ENCODE assay signal across 2 cellular contexts in the genomic region with DNA sequence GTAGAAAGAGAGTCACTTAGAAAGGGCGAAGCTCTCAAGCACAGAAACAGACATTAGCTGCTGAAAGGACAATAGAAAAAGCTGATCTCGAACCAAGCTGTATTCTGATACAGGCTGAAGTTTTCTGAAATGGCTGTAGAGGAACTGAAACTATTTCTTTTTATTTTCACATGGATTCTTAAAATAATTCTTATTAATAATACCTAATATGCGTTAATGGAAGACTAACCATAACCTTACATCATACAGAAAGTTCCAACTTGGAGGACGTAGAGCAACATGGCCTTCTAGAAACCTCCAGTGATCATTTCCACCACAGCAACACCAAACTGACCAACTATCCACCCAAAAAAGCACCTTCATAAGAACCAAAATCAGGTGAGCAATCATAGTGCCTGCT.
TF ChIP-seq lines count a peak whose summit lies in the region.

No MANE protein-coding gene starts in this region.

TF ChIP-seq in GM23338, 12 proteins besides CTCF, POLR2A, EP300 and RAD21 (continued from another document and continues in another):
- TF ChIP-seq, protein P1, sequence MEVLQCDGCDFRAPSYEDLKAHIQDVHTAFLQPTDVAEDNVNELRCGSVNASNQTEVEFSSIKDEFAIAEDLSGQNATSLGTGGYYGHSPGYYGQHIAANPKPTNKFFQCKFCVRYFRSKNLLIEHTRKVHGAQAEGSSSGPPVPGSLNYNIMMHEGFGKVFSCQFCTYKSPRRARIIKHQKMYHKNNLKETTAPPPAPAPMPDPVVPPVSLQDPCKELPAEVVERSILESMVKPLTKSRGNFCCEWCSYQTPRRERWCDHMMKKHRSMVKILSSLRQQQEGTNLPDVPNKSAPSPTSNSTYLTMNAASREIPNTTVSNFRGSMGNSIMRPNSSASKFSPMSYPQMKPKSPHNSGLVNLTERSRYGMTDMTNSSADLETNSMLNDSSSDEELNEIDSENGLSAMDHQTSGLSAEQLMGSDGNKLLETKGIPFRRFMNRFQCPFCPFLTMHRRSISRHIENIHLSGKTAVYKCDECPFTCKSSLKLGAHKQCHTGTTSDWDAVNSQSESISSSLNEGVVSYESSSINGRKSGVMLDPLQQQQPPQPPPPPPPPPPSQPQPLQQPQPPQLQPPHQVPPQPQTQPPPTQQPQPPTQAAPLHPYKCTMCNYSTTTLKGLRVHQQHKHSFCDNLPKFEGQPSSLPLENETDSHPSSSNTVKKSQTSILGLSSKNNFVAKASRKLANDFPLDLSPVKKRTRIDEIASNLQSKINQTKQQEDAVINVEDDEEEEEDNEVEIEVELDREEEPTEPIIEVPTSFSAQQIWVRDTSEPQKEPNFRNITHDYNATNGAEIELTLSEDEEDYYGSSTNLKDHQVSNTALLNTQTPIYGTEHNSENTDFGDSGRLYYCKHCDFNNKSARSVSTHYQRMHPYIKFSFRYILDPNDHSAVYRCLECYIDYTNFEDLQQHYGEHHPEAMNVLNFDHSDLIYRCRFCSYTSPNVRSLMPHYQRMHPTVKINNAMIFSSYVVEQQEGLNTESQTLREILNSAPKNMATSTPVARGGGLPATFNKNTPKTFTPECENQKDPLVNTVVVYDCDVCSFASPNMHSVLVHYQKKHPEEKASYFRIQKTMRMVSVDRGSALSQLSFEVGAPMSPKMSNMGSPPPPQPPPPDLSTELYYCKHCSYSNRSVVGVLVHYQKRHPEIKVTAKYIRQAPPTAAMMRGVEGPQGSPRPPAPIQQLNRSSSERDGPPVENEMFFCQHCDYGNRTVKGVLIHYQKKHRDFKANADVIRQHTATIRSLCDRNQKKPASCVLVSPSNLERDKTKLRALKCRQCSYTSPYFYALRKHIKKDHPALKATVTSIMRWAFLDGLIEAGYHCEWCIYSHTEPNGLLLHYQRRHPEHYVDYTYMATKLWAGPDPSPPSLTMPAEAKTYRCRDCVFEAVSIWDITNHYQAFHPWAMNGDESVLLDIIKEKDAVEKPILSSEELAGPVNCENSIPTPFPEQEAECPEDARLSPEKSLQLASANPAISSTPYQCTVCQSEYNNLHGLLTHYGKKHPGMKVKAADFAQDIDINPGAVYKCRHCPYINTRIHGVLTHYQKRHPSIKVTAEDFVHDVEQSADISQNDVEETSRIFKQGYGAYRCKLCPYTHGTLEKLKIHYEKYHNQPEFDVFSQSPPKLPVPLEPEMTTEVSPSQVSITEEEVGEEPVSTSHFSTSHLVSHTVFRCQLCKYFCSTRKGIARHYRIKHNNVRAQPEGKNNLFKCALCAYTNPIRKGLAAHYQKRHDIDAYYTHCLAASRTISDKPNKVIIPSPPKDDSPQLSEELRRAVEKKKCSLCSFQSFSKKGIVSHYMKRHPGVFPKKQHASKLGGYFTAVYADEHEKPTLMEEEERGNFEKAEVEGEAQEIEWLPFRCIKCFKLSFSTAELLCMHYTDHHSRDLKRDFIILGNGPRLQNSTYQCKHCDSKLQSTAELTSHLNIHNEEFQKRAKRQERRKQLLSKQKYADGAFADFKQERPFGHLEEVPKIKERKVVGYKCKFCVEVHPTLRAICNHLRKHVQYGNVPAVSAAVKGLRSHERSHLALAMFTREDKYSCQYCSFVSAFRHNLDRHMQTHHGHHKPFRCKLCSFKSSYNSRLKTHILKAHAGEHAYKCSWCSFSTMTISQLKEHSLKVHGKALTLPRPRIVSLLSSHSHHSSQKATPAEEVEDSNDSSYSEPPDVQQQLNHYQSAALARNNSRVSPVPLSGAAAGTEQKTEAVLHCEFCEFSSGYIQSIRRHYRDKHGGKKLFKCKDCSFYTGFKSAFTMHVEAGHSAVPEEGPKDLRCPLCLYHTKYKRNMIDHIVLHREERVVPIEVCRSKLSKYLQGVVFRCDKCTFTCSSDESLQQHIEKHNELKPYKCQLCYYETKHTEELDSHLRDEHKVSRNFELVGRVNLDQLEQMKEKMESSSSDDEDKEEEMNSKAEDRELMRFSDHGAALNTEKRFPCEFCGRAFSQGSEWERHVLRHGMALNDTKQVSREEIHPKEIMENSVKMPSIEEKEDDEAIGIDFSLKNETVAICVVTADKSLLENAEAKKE (CRISPR knock-in tag; IDR thresholded peaks at IDR 0.05): no peak
- TF ChIP-seq ZNF114 (CRISPR knock-in tag; IDR thresholded peaks at IDR 0.05) (no peak), POLR2AphosphoS5 (IDR thresholded peaks at IDR 0.05; ENCODE audit: low read depth) (no peak), STAT1 (IDR thresholded peaks at IDR 0.05; ENCODE audit: unreplicated experiment) (no peak), EZH2 (IDR thresholded peaks at IDR 0.05; ENCODE audit: low read depth, unreplicated experiment) (no peak), NANOG (IDR thresholded peaks at IDR 0.05; ENCODE audit: borderline replicate concordance) (no peak), CREB1 (CRISPR knock-in tag; IDR thresholded peaks at IDR 0.05; ENCODE audit: low read depth) (no peak), ZNF331 (CRISPR knock-in tag; IDR thresholded peaks at IDR 0.05; ENCODE audit: low read depth) (no peak), EZH2phosphoT487 (IDR thresholded peaks at IDR 0.05; ENCODE audit: unreplicated experiment) (no peak)
- TF ChIP-seq, protein P2, sequence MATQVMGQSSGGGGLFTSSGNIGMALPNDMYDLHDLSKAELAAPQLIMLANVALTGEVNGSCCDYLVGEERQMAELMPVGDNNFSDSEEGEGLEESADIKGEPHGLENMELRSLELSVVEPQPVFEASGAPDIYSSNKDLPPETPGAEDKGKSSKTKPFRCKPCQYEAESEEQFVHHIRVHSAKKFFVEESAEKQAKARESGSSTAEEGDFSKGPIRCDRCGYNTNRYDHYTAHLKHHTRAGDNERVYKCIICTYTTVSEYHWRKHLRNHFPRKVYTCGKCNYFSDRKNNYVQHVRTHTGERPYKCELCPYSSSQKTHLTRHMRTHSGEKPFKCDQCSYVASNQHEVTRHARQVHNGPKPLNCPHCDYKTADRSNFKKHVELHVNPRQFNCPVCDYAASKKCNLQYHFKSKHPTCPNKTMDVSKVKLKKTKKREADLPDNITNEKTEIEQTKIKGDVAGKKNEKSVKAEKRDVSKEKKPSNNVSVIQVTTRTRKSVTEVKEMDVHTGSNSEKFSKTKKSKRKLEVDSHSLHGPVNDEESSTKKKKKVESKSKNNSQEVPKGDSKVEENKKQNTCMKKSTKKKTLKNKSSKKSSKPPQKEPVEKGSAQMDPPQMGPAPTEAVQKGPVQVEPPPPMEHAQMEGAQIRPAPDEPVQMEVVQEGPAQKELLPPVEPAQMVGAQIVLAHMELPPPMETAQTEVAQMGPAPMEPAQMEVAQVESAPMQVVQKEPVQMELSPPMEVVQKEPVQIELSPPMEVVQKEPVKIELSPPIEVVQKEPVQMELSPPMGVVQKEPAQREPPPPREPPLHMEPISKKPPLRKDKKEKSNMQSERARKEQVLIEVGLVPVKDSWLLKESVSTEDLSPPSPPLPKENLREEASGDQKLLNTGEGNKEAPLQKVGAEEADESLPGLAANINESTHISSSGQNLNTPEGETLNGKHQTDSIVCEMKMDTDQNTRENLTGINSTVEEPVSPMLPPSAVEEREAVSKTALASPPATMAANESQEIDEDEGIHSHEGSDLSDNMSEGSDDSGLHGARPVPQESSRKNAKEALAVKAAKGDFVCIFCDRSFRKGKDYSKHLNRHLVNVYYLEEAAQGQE (IDR thresholded peaks at IDR 0.05; ENCODE audit: unreplicated experiment): no peak

TF ChIP-seq in H1, 55 proteins besides CTCF, POLR2A, EP300 and RAD21:
- TF ChIP-seq SIN3A (conservative IDR thresholded peaks at IDR 0.05 in 1 of 2, IDR thresholded peaks at IDR 0.05 in 1 of 2; ENCODE audit: low read depth in 1 of 2, low read length in 2 of 2): no peak
- TF ChIP-seq KDM5A (IDR thresholded peaks at IDR 0.05; ENCODE audit: low read length): no peak
- no peak for TF ChIP-seq SP4 (IDR thresholded peaks at IDR 0.05; ENCODE audit: low read length)
- TF ChIP-seq CHD2 (IDR thresholded peaks at IDR 0.05; ENCODE audit: low read length): no peak
- TF ChIP-seq, protein P3, sequence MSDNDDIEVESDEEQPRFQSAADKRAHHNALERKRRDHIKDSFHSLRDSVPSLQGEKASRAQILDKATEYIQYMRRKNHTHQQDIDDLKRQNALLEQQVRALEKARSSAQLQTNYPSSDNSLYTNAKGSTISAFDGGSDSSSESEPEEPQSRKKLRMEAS (IDR thresholded peaks at IDR 0.05): no peak
- no peak for TF ChIP-seq SUZ12 (IDR thresholded peaks at IDR 0.05; ENCODE audit: low read length)
- no peak for TF ChIP-seq TCF12 (IDR thresholded peaks at IDR 0.05; ENCODE audit: low read depth, low read length)
- TF ChIP-seq, protein P4, sequence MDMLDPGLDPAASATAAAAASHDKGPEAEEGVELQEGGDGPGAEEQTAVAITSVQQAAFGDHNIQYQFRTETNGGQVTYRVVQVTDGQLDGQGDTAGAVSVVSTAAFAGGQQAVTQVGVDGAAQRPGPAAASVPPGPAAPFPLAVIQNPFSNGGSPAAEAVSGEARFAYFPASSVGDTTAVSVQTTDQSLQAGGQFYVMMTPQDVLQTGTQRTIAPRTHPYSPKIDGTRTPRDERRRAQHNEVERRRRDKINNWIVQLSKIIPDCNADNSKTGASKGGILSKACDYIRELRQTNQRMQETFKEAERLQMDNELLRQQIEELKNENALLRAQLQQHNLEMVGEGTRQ (IDR thresholded peaks at IDR 0.05; ENCODE audit: low read length): no peak
- no peak for TF ChIP-seq NRF1 (IDR thresholded peaks at IDR 0.05; ENCODE audit: low read depth, low read length)
- no peak for TF ChIP-seq GTF2F1 (IDR thresholded peaks at IDR 0.05; ENCODE audit: borderline replicate concordance, low read depth, low read length)
- no peak for TF ChIP-seq EZH2 (IDR thresholded peaks at IDR 0.05; ENCODE audit: low read depth, low read length, severe bottlenecking)
- no peak for TF ChIP-seq POLR2AphosphoS5 (IDR thresholded peaks at IDR 0.05; ENCODE audit: low read depth, low read length)
- TF ChIP-seq SIRT6 (IDR thresholded peaks at IDR 0.05; ENCODE audit: low read length): no peak
- TF ChIP-seq MAFK (IDR thresholded peaks at IDR 0.05; ENCODE audit: low read depth, low read length): no peak
